19 cellular contexts compared by ENCODE assay signal in the genomic region with DNA sequence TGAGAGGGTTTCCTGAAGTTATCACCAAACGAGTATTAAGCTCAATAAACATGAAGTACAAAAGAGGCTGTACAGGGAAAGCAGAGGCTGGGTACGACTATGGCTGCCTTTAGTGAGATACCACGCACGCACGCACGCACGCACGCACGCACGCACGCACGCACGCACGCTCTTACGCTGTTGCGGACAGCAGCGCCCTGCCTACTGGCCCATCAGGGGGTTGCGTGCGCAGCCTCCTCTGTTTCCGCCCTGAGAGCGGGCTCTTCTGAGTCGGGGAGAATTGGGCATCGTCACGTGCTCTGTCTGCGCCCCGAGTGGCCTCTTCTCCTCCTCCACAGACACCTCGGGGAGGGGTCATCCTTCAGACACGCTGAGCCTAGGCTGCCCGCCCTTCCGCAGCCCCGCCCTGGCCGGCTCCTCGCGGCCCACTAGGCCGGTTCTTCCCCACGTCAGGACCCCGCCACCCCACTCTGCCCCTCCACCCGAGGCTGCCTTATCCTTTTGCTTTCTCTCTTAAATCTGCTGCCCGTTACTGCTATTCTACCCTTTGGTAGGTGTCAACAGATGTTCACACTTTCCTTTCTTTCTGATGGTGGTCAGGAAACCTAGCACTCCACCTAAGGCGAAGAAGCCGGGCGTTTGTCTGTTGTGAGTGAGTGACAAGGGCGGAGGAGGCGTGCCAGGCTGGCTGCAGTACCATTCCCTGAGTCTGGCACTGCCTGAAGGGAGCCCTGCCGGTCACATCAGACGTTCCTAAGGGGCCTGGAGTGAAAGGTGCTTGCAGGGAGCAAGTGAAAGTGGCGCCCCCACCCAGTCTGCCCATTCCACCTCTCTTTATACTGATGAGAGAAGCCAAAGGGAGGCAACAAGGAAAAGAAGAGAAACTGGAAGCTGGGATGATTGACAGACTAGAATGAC.
DNase-seq lines count a peak whose midpoint lies in the region; ATAC-seq, FAIRE-seq and TF ChIP-seq lines count a peak whose summit lies in the region.
"Had no signal": no experiment of that assay in that cellular context is flagged by ENCODE, and none has a peak within 500 bp of the region (broad histone marks: within the 10 kb centered on the region; RNA-seq: fewer than 3 reads in every experiment).

No MANE protein-coding gene starts in this region.

- ATAC-seq in GM23338 (peak; percentile 80), HG03521 (IDR thresholded peaks at IDR 0.05; ENCODE audit: unreplicated experiment) (no peak), HG03196 (IDR thresholded peaks at IDR 0.05; ENCODE audit: unreplicated experiment) (no peak)
- no peak for ATAC-seq in activated CD8-positive, alpha-beta T cell treated with anti-CD3 and anti-CD28 coated beads, Interleukin-2, amount 10 ng/mL, durations not matched to agents 7 days and 5 days

- H3K79me1 ChIP-seq in H1 (ENCODE audit: low read depth, low read length): no peaks in the 10 kb centered on the region

- H3K27ac ChIP-seq in GM23338 (ENCODE audit: low read depth): no peak overlapping the region
- no peak overlapping the region for H3K27ac ChIP-seq in H1 (ENCODE audit: low read depth, low read length)

- H3K9me3 Mint-ChIP-seq in GM23338: no peaks in the 10 kb centered on the region
- H3K9me3 Mint-ChIP-seq in activated CD8-positive, alpha-beta T cell treated with anti-CD3 and anti-CD28 coated beads, Interleukin-2, amount 10 ng/mL, durations not matched to agents 7 days and 5 days (ENCODE audit: insufficient read depth): no peaks in the 10 kb centered on the region
- H3K9me3 Mint-ChIP-seq: CD14-positive monocyte had no signal

- H3K56ac ChIP-seq in H1 (replicated peaks; ENCODE audit: insufficient read length, low read depth, low read length): no peak overlapping the region

- peaks cover 2% of the 10 kb centered on the region for H3K27me3 Mint-ChIP-seq in GM23338 (ENCODE audit: insufficient read depth, low read depth, poor library complexity)
- H3K27me3 Mint-ChIP-seq in activated CD8-positive, alpha-beta T cell treated with anti-CD3 and anti-CD28 coated beads, Interleukin-2, amount 10 ng/mL, durations not matched to agents 7 days and 5 days (ENCODE audit: low read depth): peaks cover 3% of the 10 kb centered on the region

- POLR2A ChIA-PET in H1 (lab: Charles Lee; ENCODE audit: partially characterized antibody): no interaction called here
- POLR2A ChIA-PET in activated CD8-positive, alpha-beta T cell treated with anti-CD3 and anti-CD28 coated beads, Interleukin-2, amount 10 ng/mL, durations not matched to agents 7 days and 5 days (lab: Charles Lee): no interaction called here

- TF ChIP-seq RAD21 in H1 (IDR thresholded peaks at IDR 0.05 in 1 of 2, conservative IDR thresholded peaks at IDR 0.05 in 1 of 2; ENCODE audit: low read depth in 2 of 2, low read length in 2 of 2): no peak; a peak in 1 of 4 replicates

- no peak overlapping the region for H3K27ac Mint-ChIP-seq in GM23338
- H3K27ac Mint-ChIP-seq in activated CD8-positive, alpha-beta T cell treated with anti-CD3 and anti-CD28 coated beads, Interleukin-2, amount 10 ng/mL, durations not matched to agents 7 days and 5 days: no peak overlapping the region
- H3K27ac Mint-ChIP-seq: CD14-positive monocyte had no signal

- no peak overlapping the region for H3K18ac ChIP-seq in H1 (ENCODE audit: extremely low read depth, low read length)

- H2AK5ac ChIP-seq in H1 (ENCODE audit: low read depth, low read length): no peak overlapping the region

- H3K4me3 Mint-ChIP-seq in GM23338: no peak overlapping the region
- no peak overlapping the region for H3K4me3 Mint-ChIP-seq in activated CD8-positive, alpha-beta T cell treated with anti-CD3 and anti-CD28 coated beads, Interleukin-2, amount 10 ng/mL, durations not matched to agents 7 days and 5 days
- H3K4me3 Mint-ChIP-seq: CD14-positive monocyte had no signal

- H4K20me1 ChIP-seq in GM23338 (replicated peaks; ENCODE audit: insufficient read depth) (no peaks in the 10 kb centered on the region), H1 (replicated peaks in 1 of 2; ENCODE audit: control insufficient read depth in 1 of 2, insufficient read depth in 2 of 2, low read length in 2 of 2) (no peaks in the 10 kb centered on the region)

- no peaks in the 10 kb centered on the region for H3K36me3 Mint-ChIP-seq in GM23338 (ENCODE audit: low read depth)
- no peaks in the 10 kb centered on the region for H3K36me3 Mint-ChIP-seq in activated CD8-positive, alpha-beta T cell treated with anti-CD3 and anti-CD28 coated beads, Interleukin-2, amount 10 ng/mL, durations not matched to agents 7 days and 5 days (ENCODE audit: low read depth)
- H3K36me3 Mint-ChIP-seq: CD14-positive monocyte had no signal

- H3K4me2 ChIP-seq in GM23338 (no peak overlapping the region), H1 (ENCODE audit: insufficient read depth in 1 of 2, low read depth in 2 of 2, low read length in 2 of 2) (no peak overlapping the region)

- no peak for TF ChIP-seq POLR2A in H1 (IDR thresholded peaks at IDR 0.05; ENCODE audit: control extremely low read depth in 1 of 2, low read depth in 2 of 2, low read length in 2 of 2)

- CTCF ChIA-PET in H1 (lab: Charles Lee; ENCODE audit: partially characterized antibody): interaction anchor here (0.5 to 4.3 kb wide), 6 partner anchors 13 to 124 kb away, joined by 3 to 28 read pairs (median 4); no protein-coding TSS in a partner anchor
- CTCF ChIA-PET in activated CD8-positive, alpha-beta T cell treated with anti-CD3 and anti-CD28 coated beads, Interleukin-2, amount 10 ng/mL, durations not matched to agents 7 days and 5 days (lab: Charles Lee): no interaction called here

- H3K27me3 ChIP-seq in GM23338 (ENCODE audit: insufficient read depth) (no peaks in the 10 kb centered on the region), H1 (replicated peaks in 1 of 4; ENCODE audit: control insufficient read depth in 3 of 4, extremely low read depth in 1 of 4, insufficient read depth in 3 of 4, low read length in 3 of 4) (peaks cover 0 to 2% (median under 1%) of the 10 kb centered on the region in 4 experiments; a peak in 3 of 7 replicates)

- no peak for FAIRE-seq in H1 (lab: Jason Lieb, UNC)
- FAIRE-seq: H54 had no signal

- H4K91ac ChIP-seq in H1 (replicated peaks; ENCODE audit: insufficient read length, low read length): no peak overlapping the region

- H3K36me3 ChIP-seq in GM23338 (ENCODE audit: insufficient read depth) (no peaks in the 10 kb centered on the region), H1 (ENCODE audit: control insufficient read depth in 2 of 4, insufficient read depth in 4 of 4, low read length in 3 of 4) (no peaks in the 10 kb centered on the region)

- no peak overlapping the region for H2BK15ac ChIP-seq in H1 (ENCODE audit: low read length)

- no peak overlapping the region for H3K4ac ChIP-seq in H1 (replicated peaks; ENCODE audit: insufficient read length, low read depth, low read length)

- no peak overlapping the region for H3K23ac ChIP-seq in H1 (ENCODE audit: insufficient read length)

- H2BK20ac ChIP-seq in H1 (ENCODE audit: low read length): no peak overlapping the region

- H3K4me1 ChIP-seq in GM23338 (ENCODE audit: insufficient read depth) (no peaks in the 10 kb centered on the region), H1 (replicated peaks in 1 of 4; ENCODE audit: control insufficient read depth in 3 of 4, insufficient read depth in 4 of 4, low read length in 3 of 4) (no peaks in the 10 kb centered on the region)

- H2BK5ac ChIP-seq in H1 (ENCODE audit: low read depth, low read length): no peak overlapping the region

- 87% methylated on average over 14 of the region's 47 CpGs; no CpG with 5 or more reads in 1 of the 2 experiments for WGBS in H1 (ENCODE audit: extremely low coverage in 1 of 2, insufficient coverage in 1 of 2, insufficient read length in 1 of 2, insufficient replicate concordance in 2 of 2, low coverage in 1 of 2, low lambda C conversion rate in 2 of 2, missing lambda C conversion rate in 1 of 2), 2 experiments

- no peaks in the 10 kb centered on the region for H3F3A ChIP-seq in GM23338 (replicated peaks; ENCODE audit: low read depth)

- no peak for TF ChIP-seq EP300 in H1 (IDR thresholded peaks at IDR 0.05; ENCODE audit: borderline replicate concordance in 1 of 2, low read depth in 2 of 2, low read length in 2 of 2)

- H3K4me1 Mint-ChIP-seq in GM23338: peaks cover 10% of the 10 kb centered on the region; the same call in 2 of the 3 replicates
- no peaks in the 10 kb centered on the region for H3K4me1 Mint-ChIP-seq in activated CD8-positive, alpha-beta T cell treated with anti-CD3 and anti-CD28 coated beads, Interleukin-2, amount 10 ng/mL, durations not matched to agents 7 days and 5 days (ENCODE audit: low read depth)
- H3K4me1 Mint-ChIP-seq: CD14-positive monocyte had no signal

- 0 out of 2 replicates have a peak overlapping the region, but pooled peaks have one; percentile 38 for H4K8ac ChIP-seq in H1 (ENCODE audit: extremely low read depth, insufficient read depth, low read length)

- no peaks in the 10 kb centered on the region for H3K9me2 ChIP-seq in GM23338 (ENCODE audit: insufficient read depth)

- H3K79me2 ChIP-seq in GM23338 (replicated peaks; ENCODE audit: insufficient read depth) (no peaks in the 10 kb centered on the region), H1 (ENCODE audit: control insufficient read depth in 1 of 2, insufficient read depth in 2 of 2, low read length in 2 of 2) (no peaks in the 10 kb centered on the region)

- no peak overlapping the region for H3K9ac ChIP-seq in H1 (replicated peaks in 1 of 4; ENCODE audit: extremely low read depth in 1 of 4, low read depth in 3 of 4, low read length in 3 of 4)

- H2AFZ ChIP-seq in GM23338: no peak overlapping the region
- H2AFZ ChIP-seq in H1 (ENCODE audit: low read length): no peak overlapping the region

- TF ChIP-seq CTCF in GM23338 (conservative IDR thresholded peaks at IDR 0.05; ENCODE audit: low read depth in 2 of 2) (peak in 1 of 2 experiments; percentile 34; a peak in 1 of 4 replicates), H1 (IDR thresholded peaks at IDR 0.05; ENCODE audit: control extremely low read depth in 1 of 3, insufficient read depth in 1 of 3, low read depth in 1 of 3, low read length in 3 of 3) (peak in 1 of 3 experiments; percentile 4; a peak in 1 of 4 replicates)

- intact Hi-C loops in posterior vena cava (cut with DNase I): no loop called here

- H3K9me3 ChIP-seq in H1 (ENCODE audit: insufficient read depth in 2 of 2, low read depth in 1 of 2, low read length in 1 of 2): no peaks in the 10 kb centered on the region

- no peak overlapping the region for H2BK120ac ChIP-seq in H1 (replicated peaks; ENCODE audit: low read depth, low read length)

- H2BK12ac ChIP-seq in H1 (ENCODE audit: low read depth, low read length): no peak overlapping the region

- no peak overlapping the region for H3K14ac ChIP-seq in H1 (ENCODE audit: insufficient read length)

- DNase-seq in GM23338 (ENCODE audit: low spot score): peak; percentile 16
- DNase-seq in NCI-H1930 (lab: John Stamatoyannopoulos, UW): peak; percentile 59 to 69
- DNase-seq in H1 (ENCODE audit: low read depth in 1 of 2, low spot score in 2 of 2): no peak
- peak; percentile 63 for DNase-seq in posterior vena cava (ENCODE audit: low spot score)
- DNase-seq in activated CD8-positive, alpha-beta T cell treated with anti-CD3 and anti-CD28 coated beads, Interleukin-2, amount 10 ng/mL, durations not matched to agents 7 days and 5 days: no peak
- DNase-seq: ACHN, AML-193, COR-L47, DMS153, EL, KG1, NCI-H187, NCI-H526, OCI-M1, SW 1271 had no signal

- no peaks in the 10 kb centered on the region for H3K23me2 ChIP-seq in H1 (ENCODE audit: low read depth, low read length)

- H3K4me3 ChIP-seq in GM23338: no peak overlapping the region
- H3K4me3 ChIP-seq in H1 (ENCODE audit: extremely low read depth in 1 of 4, insufficient read depth in 2 of 4, low read depth in 3 of 4, low read length in 4 of 4): no peak overlapping the region

- H4K5ac ChIP-seq in H1 (ENCODE audit: insufficient read length, low read depth, low read length): no peak overlapping the region

Comparison
In these comparisons a context has a peak if more than half of its experiments do, and no peak if none do; other contexts are left out.
1. DNase-seq: peak in GM23338 (single experiment), NCI-H1930 (2 of 2) and posterior vena cava (single experiment); none in H1 (0 of 2) and activated CD8-positive, alpha-beta T cell treated with anti-CD3 and anti-CD28 coated beads, Interleukin-2, amount 10 ng/mL, durations not matched to agents 7 days and 5 days (single experiment).